1 cellular context compared by ENCODE assay signal in the genomic region with DNA sequence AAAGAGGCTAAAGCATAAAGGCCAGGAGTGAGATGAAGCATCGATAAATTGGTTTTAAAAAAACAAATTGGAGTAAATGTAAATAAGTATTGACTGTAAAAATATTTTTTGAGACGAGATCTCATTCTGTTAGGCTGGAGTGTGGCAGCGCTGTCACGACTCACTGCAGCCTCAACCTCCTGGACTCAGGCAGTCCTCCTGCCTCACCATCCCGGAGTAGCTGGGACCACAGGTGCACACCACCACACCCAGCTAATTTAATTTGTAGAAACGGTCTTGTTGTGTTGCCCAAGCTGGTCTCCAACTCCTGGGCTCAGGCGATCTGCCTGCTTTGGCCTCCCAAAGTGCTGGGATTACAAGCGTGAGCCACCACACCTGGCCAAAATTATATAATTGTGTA.
TF ChIP-seq lines count a peak whose summit lies in the region.

No MANE protein-coding gene starts in this region.

TF ChIP-seq in HepG2, 621 proteins besides CTCF, POLR2A, EP300 and RAD21 (continues in another document):
- TF ChIP-seq EHMT2 (IDR thresholded peaks at IDR 0.05; ENCODE audit: borderline replicate concordance, low read depth, low read length) = no peak
- TF ChIP-seq, protein P1, sequence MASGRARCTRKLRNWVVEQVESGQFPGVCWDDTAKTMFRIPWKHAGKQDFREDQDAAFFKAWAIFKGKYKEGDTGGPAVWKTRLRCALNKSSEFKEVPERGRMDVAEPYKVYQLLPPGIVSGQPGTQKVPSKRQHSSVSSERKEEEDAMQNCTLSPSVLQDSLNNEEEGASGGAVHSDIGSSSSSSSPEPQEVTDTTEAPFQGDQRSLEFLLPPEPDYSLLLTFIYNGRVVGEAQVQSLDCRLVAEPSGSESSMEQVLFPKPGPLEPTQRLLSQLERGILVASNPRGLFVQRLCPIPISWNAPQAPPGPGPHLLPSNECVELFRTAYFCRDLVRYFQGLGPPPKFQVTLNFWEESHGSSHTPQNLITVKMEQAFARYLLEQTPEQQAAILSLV (CRISPR knock-in tag; IDR thresholded peaks at IDR 0.05; ENCODE audit: borderline replicate concordance) = no peak
- TF ChIP-seq ZNF687 (CRISPR knock-in tag; IDR thresholded peaks at IDR 0.05) = 0 out of 2 replicates have a peak, but pooled peaks have one; percentile 21
- no peak for TF ChIP-seq ZNF580 (CRISPR knock-in tag; IDR thresholded peaks at IDR 0.05; ENCODE audit: borderline replicate concordance, low read depth)
- no peak for TF ChIP-seq ZNF644 (CRISPR knock-in tag; IDR thresholded peaks at IDR 0.05; ENCODE audit: low read depth)
- TF ChIP-seq KDM2A (CRISPR knock-in tag; IDR thresholded peaks at IDR 0.05; ENCODE audit: borderline replicate concordance, low read depth) = peak; percentile 69; the same call in 1 of the 2 replicates
- TF ChIP-seq ZNF557 (CRISPR knock-in tag; IDR thresholded peaks at IDR 0.05) = no peak
- TF ChIP-seq, protein P2, sequence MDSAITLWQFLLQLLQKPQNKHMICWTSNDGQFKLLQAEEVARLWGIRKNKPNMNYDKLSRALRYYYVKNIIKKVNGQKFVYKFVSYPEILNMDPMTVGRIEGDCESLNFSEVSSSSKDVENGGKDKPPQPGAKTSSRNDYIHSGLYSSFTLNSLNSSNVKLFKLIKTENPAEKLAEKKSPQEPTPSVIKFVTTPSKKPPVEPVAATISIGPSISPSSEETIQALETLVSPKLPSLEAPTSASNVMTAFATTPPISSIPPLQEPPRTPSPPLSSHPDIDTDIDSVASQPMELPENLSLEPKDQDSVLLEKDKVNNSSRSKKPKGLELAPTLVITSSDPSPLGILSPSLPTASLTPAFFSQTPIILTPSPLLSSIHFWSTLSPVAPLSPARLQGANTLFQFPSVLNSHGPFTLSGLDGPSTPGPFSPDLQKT (CRISPR knock-in tag; IDR thresholded peaks at IDR 0.05; ENCODE audit: borderline replicate concordance) = no peak
- TF ChIP-seq AGO2 (optimal IDR thresholded peaks at IDR 0.05; ENCODE audit: low read depth, low read length) = peak; percentile 54
- no peak for TF ChIP-seq ZNF333 (CRISPR knock-in tag; IDR thresholded peaks at IDR 0.05; ENCODE audit: borderline replicate concordance)
- TF ChIP-seq REL (CRISPR knock-in tag; conservative IDR thresholded peaks at IDR 0.05) = no peak
- TF ChIP-seq GPBP1L1 (CRISPR knock-in tag; IDR thresholded peaks at IDR 0.05) = no peak
- peak; percentile 72 for TF ChIP-seq POLR2G (IDR thresholded peaks at IDR 0.05; ENCODE audit: low read depth, low read length)
- no peak for TF ChIP-seq ZFP36L2 (CRISPR knock-in tag; IDR thresholded peaks at IDR 0.05)
- TF ChIP-seq TARDBP (CRISPR knock-in tag; IDR thresholded peaks at IDR 0.05) = no peak
- TF ChIP-seq, protein P3, sequence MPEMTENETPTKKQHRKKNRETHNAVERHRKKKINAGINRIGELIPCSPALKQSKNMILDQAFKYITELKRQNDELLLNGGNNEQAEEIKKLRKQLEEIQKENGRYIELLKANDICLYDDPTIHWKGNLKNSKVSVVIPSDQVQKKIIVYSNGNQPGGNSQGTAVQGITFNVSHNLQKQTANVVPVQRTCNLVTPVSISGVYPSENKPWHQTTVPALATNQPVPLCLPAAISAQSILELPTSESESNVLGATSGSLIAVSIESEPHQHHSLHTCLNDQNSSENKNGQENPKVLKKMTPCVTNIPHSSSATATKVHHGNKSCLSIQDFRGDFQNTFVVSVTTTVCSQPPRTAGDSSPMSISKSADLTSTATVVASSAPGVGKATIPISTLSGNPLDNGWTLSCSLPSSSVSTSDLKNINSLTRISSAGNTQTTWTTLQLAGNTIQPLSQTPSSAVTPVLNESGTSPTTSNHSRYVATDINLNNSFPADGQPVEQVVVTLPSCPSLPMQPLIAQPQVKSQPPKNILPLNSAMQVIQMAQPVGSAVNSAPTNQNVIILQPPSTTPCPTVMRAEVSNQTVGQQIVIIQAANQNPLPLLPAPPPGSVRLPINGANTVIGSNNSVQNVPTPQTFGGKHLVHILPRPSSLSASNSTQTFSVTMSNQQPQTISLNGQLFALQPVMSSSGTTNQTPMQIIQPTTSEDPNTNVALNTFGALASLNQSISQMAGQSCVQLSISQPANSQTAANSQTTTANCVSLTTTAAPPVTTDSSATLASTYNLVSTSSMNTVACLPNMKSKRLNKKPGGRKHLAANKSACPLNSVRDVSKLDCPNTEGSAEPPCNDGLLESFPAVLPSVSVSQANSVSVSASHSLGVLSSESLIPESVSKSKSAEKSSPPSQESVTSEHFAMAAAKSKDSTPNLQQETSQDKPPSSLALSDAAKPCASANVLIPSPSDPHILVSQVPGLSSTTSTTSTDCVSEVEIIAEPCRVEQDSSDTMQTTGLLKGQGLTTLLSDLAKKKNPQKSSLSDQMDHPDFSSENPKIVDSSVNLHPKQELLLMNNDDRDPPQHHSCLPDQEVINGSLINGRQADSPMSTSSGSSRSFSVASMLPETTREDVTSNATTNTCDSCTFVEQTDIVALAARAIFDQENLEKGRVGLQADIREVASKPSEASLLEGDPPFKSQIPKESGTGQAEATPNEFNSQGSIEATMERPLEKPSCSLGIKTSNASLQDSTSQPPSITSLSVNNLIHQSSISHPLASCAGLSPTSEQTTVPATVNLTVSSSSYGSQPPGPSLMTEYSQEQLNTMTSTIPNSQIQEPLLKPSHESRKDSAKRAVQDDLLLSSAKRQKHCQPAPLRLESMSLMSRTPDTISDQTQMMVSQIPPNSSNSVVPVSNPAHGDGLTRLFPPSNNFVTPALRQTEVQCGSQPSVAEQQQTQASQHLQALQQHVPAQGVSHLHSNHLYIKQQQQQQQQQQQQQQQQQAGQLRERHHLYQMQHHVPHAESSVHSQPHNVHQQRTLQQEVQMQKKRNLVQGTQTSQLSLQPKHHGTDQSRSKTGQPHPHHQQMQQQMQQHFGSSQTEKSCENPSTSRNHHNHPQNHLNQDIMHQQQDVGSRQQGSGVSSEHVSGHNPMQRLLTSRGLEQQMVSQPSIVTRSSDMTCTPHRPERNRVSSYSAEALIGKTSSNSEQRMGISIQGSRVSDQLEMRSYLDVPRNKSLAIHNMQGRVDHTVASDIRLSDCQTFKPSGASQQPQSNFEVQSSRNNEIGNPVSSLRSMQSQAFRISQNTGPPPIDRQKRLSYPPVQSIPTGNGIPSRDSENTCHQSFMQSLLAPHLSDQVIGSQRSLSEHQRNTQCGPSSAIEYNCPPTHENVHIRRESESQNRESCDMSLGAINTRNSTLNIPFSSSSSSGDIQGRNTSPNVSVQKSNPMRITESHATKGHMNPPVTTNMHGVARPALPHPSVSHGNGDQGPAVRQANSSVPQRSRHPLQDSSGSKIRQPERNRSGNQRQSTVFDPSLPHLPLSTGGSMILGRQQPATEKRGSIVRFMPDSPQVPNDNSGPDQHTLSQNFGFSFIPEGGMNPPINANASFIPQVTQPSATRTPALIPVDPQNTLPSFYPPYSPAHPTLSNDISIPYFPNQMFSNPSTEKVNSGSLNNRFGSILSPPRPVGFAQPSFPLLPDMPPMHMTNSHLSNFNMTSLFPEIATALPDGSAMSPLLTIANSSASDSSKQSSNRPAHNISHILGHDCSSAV (CRISPR knock-in tag; IDR thresholded peaks at IDR 0.05; ENCODE audit: borderline replicate concordance) = no peak
- TF ChIP-seq ZNF225 (CRISPR knock-in tag; IDR thresholded peaks at IDR 0.05) = no peak
- TF ChIP-seq RELA (CRISPR knock-in tag; IDR thresholded peaks at IDR 0.05) = no peak
- TF ChIP-seq AGO1 (IDR thresholded peaks at IDR 0.05; ENCODE audit: low read depth, low read length, poor library complexity, severe bottlenecking) = peak; percentile 57
- 0 out of 2 replicates have a peak, but pooled peaks have one; percentile 22 for TF ChIP-seq ZNF501 (CRISPR knock-in tag; IDR thresholded peaks at IDR 0.05)
- TF ChIP-seq SNAPC5 (CRISPR knock-in tag; IDR thresholded peaks at IDR 0.05; ENCODE audit: borderline replicate concordance) = no peak
- TF ChIP-seq, protein P4, sequence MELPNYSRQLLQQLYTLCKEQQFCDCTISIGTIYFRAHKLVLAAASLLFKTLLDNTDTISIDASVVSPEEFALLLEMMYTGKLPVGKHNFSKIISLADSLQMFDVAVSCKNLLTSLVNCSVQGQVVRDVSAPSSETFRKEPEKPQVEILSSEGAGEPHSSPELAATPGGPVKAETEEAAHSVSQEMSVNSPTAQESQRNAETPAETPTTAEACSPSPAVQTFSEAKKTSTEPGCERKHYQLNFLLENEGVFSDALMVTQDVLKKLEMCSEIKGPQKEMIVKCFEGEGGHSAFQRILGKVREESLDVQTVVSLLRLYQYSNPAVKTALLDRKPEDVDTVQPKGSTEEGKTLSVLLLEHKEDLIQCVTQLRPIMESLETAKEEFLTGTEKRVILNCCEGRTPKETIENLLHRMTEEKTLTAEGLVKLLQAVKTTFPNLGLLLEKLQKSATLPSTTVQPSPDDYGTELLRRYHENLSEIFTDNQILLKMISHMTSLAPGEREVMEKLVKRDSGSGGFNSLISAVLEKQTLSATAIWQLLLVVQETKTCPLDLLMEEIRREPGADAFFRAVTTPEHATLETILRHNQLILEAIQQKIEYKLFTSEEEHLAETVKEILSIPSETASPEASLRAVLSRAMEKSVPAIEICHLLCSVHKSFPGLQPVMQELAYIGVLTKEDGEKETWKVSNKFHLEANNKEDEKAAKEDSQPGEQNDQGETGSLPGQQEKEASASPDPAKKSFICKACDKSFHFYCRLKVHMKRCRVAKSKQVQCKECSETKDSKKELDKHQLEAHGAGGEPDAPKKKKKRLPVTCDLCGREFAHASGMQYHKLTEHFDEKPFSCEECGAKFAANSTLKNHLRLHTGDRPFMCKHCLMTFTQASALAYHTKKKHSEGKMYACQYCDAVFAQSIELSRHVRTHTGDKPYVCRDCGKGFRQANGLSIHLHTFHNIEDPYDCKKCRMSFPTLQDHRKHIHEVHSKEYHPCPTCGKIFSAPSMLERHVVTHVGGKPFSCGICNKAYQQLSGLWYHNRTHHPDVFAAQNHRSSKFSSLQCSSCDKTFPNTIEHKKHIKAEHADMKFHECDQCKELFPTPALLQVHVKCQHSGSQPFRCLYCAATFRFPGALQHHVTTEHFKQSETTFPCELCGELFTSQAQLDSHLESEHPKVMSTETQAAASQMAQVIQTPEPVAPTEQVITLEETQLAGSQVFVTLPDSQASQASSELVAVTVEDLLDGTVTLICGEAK (IDR thresholded peaks at IDR 0.05) = no peak
- TF ChIP-seq, protein P4 (CRISPR knock-in tag; IDR thresholded peaks at IDR 0.05) = no peak
- TF ChIP-seq ZNF282 (IDR thresholded peaks at IDR 0.05; ENCODE audit: partially characterized antibody) = no peak
- peak; percentile 88 for TF ChIP-seq RBM22 (optimal IDR thresholded peaks at IDR 0.05; ENCODE audit: low read length)
- peak; percentile 42; the same call in 1 of the 2 replicates for TF ChIP-seq PAF1 (CRISPR knock-in tag; IDR thresholded peaks at IDR 0.05)
